Comparison of ENCODE assay signal across 31 cellular contexts in genomic region chr20:46572790-46573189, GRCh38. TPM values are rescaled to one million over a fixed set of nuclear protein-coding genes. Genes with fewer than 3 reads are reported as not detected.
"Had no signal": no experiment of that assay in that cellular context is flagged by ENCODE, and none has a peak within 500 bp of the region (broad histone marks: within the 10 kb centered on the region; RNA-seq: fewer than 3 reads in every experiment).

No MANE protein-coding gene starts in this region.

- H3K9me3 ChIP-seq: gastrocnemius medialis, left lung, prostate gland, right atrium auricular region, sigmoid colon, stomach, thoracic aorta, transverse colon, upper lobe of right lung, uterus had no signal

- DNase-seq: cortex of kidney; effector CD4-positive, alpha-beta T cell; gastrocnemius medialis; kidney; left lung; naive thymus-derived CD8-positive, alpha-beta T cell; nephron progenitor cell; stimulated activated CD4-positive, alpha-beta T cell treated with anti-CD3 and anti-CD28 coated beads, Interleukin-2, amount 100 ng/mL, for 24 hours; stimulated activated CD4-positive, alpha-beta T cell treated with anti-CD3 and anti-CD28 coated beads, Interleukin-4, amount 100 ng/mL, for 24 hours; stimulated activated naive CD4-positive, alpha-beta T cell treated with Interleukin-2 at 50 U/mL for 16 hours; transverse colon; upper lobe of right lung; uterus had no signal

- H3K36me3 ChIP-seq: gastrocnemius medialis, left lung, prostate gland, right atrium auricular region, sigmoid colon, stomach, thoracic aorta, transverse colon, upper lobe of right lung, uterus had no signal

- H3K27ac Mint-ChIP-seq: naive thymus-derived CD8-positive, alpha-beta T cell; stimulated activated effector memory CD8-positive, alpha-beta T cell treated with anti-CD3 and anti-CD28 coated beads, Interleukin-12 subunit alpha, Interleukin-12 subunit beta, amount 100 ng/mL, for 72 hours had no signal

- H3K27me3 ChIP-seq: gastrocnemius medialis, left lung, right atrium auricular region, sigmoid colon, stomach, transverse colon, upper lobe of right lung, uterus had no signal

- H3K9me3 Mint-ChIP-seq: naive thymus-derived CD8-positive, alpha-beta T cell; nephron progenitor cell; stimulated activated effector memory CD8-positive, alpha-beta T cell treated with anti-CD3 and anti-CD28 coated beads, Interleukin-12 subunit alpha, Interleukin-12 subunit beta, amount 100 ng/mL, for 72 hours had no signal

- FAIRE-seq: kidney had no signal

- H3K27ac ChIP-seq: epithelial cell of prostate, gastrocnemius medialis, left lung, prostate gland, thoracic aorta, upper lobe of right lung, uterus had no signal

- H3K4me1 ChIP-seq: left lung, prostate gland, upper lobe of right lung, uterus had no signal

- H3K4me3 Mint-ChIP-seq: naive thymus-derived CD8-positive, alpha-beta T cell; nephron progenitor cell; stimulated activated effector memory CD8-positive, alpha-beta T cell treated with anti-CD3 and anti-CD28 coated beads, Interleukin-12 subunit alpha, Interleukin-12 subunit beta, amount 100 ng/mL, for 72 hours had no signal

- H3K4me1 Mint-ChIP-seq: naive thymus-derived CD8-positive, alpha-beta T cell had no signal

- H3K36me3 Mint-ChIP-seq: naive thymus-derived CD8-positive, alpha-beta T cell; stimulated activated effector memory CD8-positive, alpha-beta T cell treated with anti-CD3 and anti-CD28 coated beads, Interleukin-12 subunit alpha, Interleukin-12 subunit beta, amount 100 ng/mL, for 72 hours had no signal

- H3K4me3 ChIP-seq: gastrocnemius medialis, left lung, prostate gland, right atrium auricular region, sigmoid colon, stomach, transverse colon, upper lobe of right lung, uterus had no signal

RNA-seq across cellular contexts. Expression of gene OCSTAMP, which starts 22.3 kb away (rescaled TPM):
- total RNA-seq: dermis microvascular lymphatic vessel endothelial cell; esophagus mucosa; gastrocnemius medialis; glomerular endothelial cell; kidney; left cardiac atrium; left lung; lower leg skin; lung microvascular endothelial cell; mesenteric fat pad; myocyte; naive thymus-derived CD8-positive, alpha-beta T cell; osteocyte; prostate gland; right atrium auricular region; sigmoid colon; skeletal muscle tissue; stomach; subcutaneous adipose tissue; thoracic aorta; transverse colon; uterus had no signal
- polyA plus RNA-seq: naive thymus-derived CD8-positive, alpha-beta T cell; sigmoid colon; stomach had no signal

RNA-seq across cellular contexts. Expression of gene ZNF334, which starts 59.4 kb away (rescaled TPM):
- total RNA-seq: myocyte had no signal
